ENCODE assay signal across 1 cellular context in the genomic region with DNA sequence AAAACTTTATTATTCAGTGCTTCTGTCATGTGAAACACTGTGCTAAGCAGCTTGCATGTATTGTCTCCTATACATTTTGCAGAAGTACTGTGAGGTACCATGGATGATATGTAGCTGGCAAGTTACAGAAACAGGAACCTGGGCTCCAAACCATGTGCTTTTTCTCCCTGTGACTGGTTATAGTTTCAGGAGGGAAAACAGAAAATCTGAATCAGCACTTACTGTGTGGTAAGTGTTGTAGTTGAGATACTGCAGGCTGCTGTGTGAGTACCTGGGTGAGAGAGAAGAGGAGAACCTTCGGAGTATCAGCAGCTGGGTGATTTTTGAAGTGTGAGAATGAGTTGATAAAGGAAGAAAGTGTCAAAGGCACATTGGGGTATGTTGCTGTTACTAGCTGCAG.
TF ChIP-seq lines count a peak whose summit lies in the region.

No MANE protein-coding gene starts in this region.

TF ChIP-seq in GM23338, 12 proteins besides CTCF, POLR2A, EP300 and RAD21 (continued from another document):
- TF ChIP-seq, protein P1, sequence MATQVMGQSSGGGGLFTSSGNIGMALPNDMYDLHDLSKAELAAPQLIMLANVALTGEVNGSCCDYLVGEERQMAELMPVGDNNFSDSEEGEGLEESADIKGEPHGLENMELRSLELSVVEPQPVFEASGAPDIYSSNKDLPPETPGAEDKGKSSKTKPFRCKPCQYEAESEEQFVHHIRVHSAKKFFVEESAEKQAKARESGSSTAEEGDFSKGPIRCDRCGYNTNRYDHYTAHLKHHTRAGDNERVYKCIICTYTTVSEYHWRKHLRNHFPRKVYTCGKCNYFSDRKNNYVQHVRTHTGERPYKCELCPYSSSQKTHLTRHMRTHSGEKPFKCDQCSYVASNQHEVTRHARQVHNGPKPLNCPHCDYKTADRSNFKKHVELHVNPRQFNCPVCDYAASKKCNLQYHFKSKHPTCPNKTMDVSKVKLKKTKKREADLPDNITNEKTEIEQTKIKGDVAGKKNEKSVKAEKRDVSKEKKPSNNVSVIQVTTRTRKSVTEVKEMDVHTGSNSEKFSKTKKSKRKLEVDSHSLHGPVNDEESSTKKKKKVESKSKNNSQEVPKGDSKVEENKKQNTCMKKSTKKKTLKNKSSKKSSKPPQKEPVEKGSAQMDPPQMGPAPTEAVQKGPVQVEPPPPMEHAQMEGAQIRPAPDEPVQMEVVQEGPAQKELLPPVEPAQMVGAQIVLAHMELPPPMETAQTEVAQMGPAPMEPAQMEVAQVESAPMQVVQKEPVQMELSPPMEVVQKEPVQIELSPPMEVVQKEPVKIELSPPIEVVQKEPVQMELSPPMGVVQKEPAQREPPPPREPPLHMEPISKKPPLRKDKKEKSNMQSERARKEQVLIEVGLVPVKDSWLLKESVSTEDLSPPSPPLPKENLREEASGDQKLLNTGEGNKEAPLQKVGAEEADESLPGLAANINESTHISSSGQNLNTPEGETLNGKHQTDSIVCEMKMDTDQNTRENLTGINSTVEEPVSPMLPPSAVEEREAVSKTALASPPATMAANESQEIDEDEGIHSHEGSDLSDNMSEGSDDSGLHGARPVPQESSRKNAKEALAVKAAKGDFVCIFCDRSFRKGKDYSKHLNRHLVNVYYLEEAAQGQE (IDR thresholded peaks at IDR 0.05; ENCODE audit: unreplicated experiment), result no peak
